In the genomic region with DNA sequence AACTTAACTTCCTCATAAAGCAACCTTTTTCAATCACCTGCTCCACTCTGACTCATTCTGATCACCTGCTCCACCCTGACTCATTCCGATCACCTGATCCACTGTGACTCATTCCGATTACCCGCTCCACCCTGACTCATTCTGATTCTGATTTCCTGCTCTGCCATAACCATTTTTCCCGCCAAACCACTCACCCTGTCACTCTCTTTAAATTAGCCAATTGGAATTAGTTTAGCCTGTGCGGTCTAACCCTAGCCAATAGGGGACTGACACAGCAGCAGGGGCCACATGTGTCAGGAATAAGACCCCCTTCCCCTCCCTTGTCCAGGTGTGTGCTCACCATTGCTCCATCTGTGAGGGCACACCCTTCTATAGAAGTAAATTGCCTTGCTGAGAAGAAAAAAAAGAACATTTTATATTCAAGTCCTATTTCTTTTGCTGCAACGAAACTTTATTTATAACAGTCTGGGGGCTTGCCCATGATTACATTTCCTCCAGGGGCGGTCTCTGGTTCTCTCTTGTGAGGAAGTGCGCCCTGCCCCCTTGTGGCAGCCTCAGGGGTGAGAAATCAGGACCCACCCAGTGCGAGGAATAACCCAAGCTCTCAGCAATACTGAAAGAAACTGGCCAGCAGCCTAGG, we compare ENCODE assay signal across 10 cellular contexts. TPM values are rescaled to one million over a fixed set of nuclear protein-coding genes. Genes with fewer than 3 reads are reported as not detected.
DNase-seq lines count a peak whose midpoint lies in the region; ATAC-seq and TF ChIP-seq lines count a peak whose summit lies in the region.
"Not testable (repeated sequence)": the region's sequence is repeated elsewhere in the genome, so short reads cannot be mapped to it uniquely, and the experiment has no call there.
"Had no signal": no experiment of that assay in that cellular context is flagged by ENCODE, and none has a peak within 500 bp of the region (broad histone marks: within the 10 kb centered on the region; RNA-seq: fewer than 3 reads in every experiment).

No MANE protein-coding gene starts in this region.

- RAD21 ChIA-PET in HCT116 (lab: Charles Lee; ENCODE audit: low non-redundant PET in 1 of 2, low total read pairs in 2 of 2, uncharacterized antibody in 2 of 2, unreplicated experiment in 2 of 2): not testable (repeated sequence)

- peak in 2 of 3 experiments; percentile 28 to 44; a peak in 3 of 6 replicates for TF ChIP-seq CTCF in HCT116 (IDR thresholded peaks at IDR 0.05 in 2 of 3, conservative IDR thresholded peaks at IDR 0.05 in 1 of 3; ENCODE audit: borderline replicate concordance in 1 of 3, insufficient read depth in 1 of 3, low read depth in 2 of 3, low read length in 2 of 3)

- H3K4me3 Mint-ChIP-seq in stimulated activated effector memory CD8-positive, alpha-beta T cell treated with anti-CD3 and anti-CD28 coated beads, Interleukin-12 subunit alpha, Interleukin-12 subunit beta, amount 100 ng/mL, for 72 hours: not testable (repeated sequence)

- ATAC-seq in HCT116: peak; percentile 83
- peak; percentile 76 for ATAC-seq in stimulated activated effector memory CD8-positive, alpha-beta T cell treated with anti-CD3 and anti-CD28 coated beads, Interleukin-12 subunit alpha, Interleukin-12 subunit beta, amount 100 ng/mL, for 72 hours

- not testable (repeated sequence) for H3K79me2 ChIP-seq in HCT116 (ENCODE audit: insufficient read depth, low read length)

- H3K27ac ChIP-seq in HCT116 (ENCODE audit: low read depth, low read length): 0 out of 2 replicates have a peak overlapping the region, but pooled peaks have one; percentile 6
- H3K27ac ChIP-seq in epithelial cell of prostate: peak overlapping the region; percentile 95

- peaks cover 13% of the 10 kb centered on the region for H3K9me3 Mint-ChIP-seq in stimulated activated effector memory CD8-positive, alpha-beta T cell treated with anti-CD3 and anti-CD28 coated beads, Interleukin-12 subunit alpha, Interleukin-12 subunit beta, amount 100 ng/mL, for 72 hours

- not testable (repeated sequence) for H3K27me3 ChIP-seq in HCT116 (ENCODE audit: insufficient read depth, low read length); adipocyte (replicated peaks; ENCODE audit: control insufficient read depth, insufficient read depth, low read length)

- TF ChIP-seq POLR2A in HCT116 (IDR thresholded peaks at IDR 0.05; ENCODE audit: borderline replicate concordance, extremely low read depth, insufficient read depth, insufficient read length): not testable (repeated sequence)

- intact Hi-C loops in HCT116 (cut with micrococcal nuclease): not testable (repeated sequence)

- not testable (repeated sequence) for TF ChIP-seq RAD21 in HCT116 (IDR thresholded peaks at IDR 0.05; ENCODE audit: low read depth)

- H3K4me1 Mint-ChIP-seq in stimulated activated effector memory CD8-positive, alpha-beta T cell treated with anti-CD3 and anti-CD28 coated beads, Interleukin-12 subunit alpha, Interleukin-12 subunit beta, amount 100 ng/mL, for 72 hours: peaks cover 20% of the 10 kb centered on the region

- peaks cover 0 to 16% of the 10 kb centered on the region in 2 experiments; a peak in 2 of 4 replicates for H3K4me1 ChIP-seq in HCT116 (ENCODE audit: control insufficient read depth in 1 of 2, insufficient read depth in 2 of 2, low read length in 2 of 2)
- H3K4me1 ChIP-seq in adipocyte (ENCODE audit: control insufficient read depth, insufficient read depth, low read length): peaks cover 27% of the 10 kb centered on the region

- H3K36me3 Mint-ChIP-seq in stimulated activated effector memory CD8-positive, alpha-beta T cell treated with anti-CD3 and anti-CD28 coated beads, Interleukin-12 subunit alpha, Interleukin-12 subunit beta, amount 100 ng/mL, for 72 hours: not testable (repeated sequence)

- H3K9me3 ChIP-seq in HCT116 (ENCODE audit: control insufficient read depth in 1 of 2, insufficient read depth in 1 of 2, low read depth in 1 of 2, low read length in 2 of 2) (peaks cover 7 to 22% of the 10 kb centered on the region in 2 experiments; a peak in 2 of 4 replicates), adipocyte (ENCODE audit: control insufficient read depth, low read length) (peaks cover 16% of the 10 kb centered on the region)

- in situ Hi-C loops in Caki2 (cut with HindIII; ENCODE audit: low pct_unique_long_range_greater_than_20kb, low sequenced_read_pairs): not testable (repeated sequence)

- H2AFZ ChIP-seq in HCT116 (ENCODE audit: low read depth, low read length, poor library complexity, severe bottlenecking): not testable (repeated sequence)

- DNase-seq in Caki2 (ENCODE audit: low read depth): peak; percentile 88
- peak; percentile 82 for DNase-seq in HCT116 (ENCODE audit: low read depth, low spot score)
- DNase-seq in NCI-H69 (lab: John Stamatoyannopoulos, UW): peak; percentile 11
- peak; percentile 60 for DNase-seq in activated CD4-positive, alpha-beta T cell treated with anti-CD3 and anti-CD28 coated beads for 48 hours
- DNase-seq in adipocyte (ENCODE audit: low read depth): not testable (repeated sequence)
- DNase-seq in epithelial cell of prostate (ENCODE audit: low read depth, low spot score): peak; percentile 76
- peak; percentile 50 for DNase-seq in mucosa of gallbladder (ENCODE audit: low spot score)
- DNase-seq in stimulated activated effector memory CD8-positive, alpha-beta T cell treated with anti-CD3 and anti-CD28 coated beads, Interleukin-12 subunit alpha, Interleukin-12 subunit beta, amount 100 ng/mL, for 72 hours (ENCODE audit: low spot score in 2 of 2): peak in 1 of 2 donors; percentile 64

- H3K9me2 ChIP-seq in HCT116 (ENCODE audit: insufficient read depth): not testable (repeated sequence)

- BruUV-seq in HCT116 (replicated peaks; lab: Mats Ljungman, UMichigan): not testable (repeated sequence)

- not testable (repeated sequence) for H3K36me3 ChIP-seq in HCT116 (ENCODE audit: control insufficient read depth in 1 of 2, insufficient read depth in 2 of 2, low read length in 2 of 2); adipocyte (ENCODE audit: control insufficient read depth, insufficient read depth, low read length, severe bottlenecking)

- not testable (repeated sequence) for H3K9ac ChIP-seq in HCT116 (ENCODE audit: low read length); adipocyte (ENCODE audit: low read length)

- H4K20me1 ChIP-seq in HCT116 (ENCODE audit: insufficient read depth): not testable (repeated sequence)

- CTCF ChIA-PET in HCT116 (lab: Charles Lee): not testable (repeated sequence)

- H3K4me2 ChIP-seq in HCT116 (ENCODE audit: low read length): 0 out of 2 replicates have a peak overlapping the region, but pooled peaks have one; percentile 18

- peak overlapping the region; percentile 32 for H3K27ac Mint-ChIP-seq in stimulated activated effector memory CD8-positive, alpha-beta T cell treated with anti-CD3 and anti-CD28 coated beads, Interleukin-12 subunit alpha, Interleukin-12 subunit beta, amount 100 ng/mL, for 72 hours

- POLR2A ChIA-PET in HCT116 (lab: Charles Lee): not testable (repeated sequence)

- peak overlapping the region in 1 of 2 experiments; percentile 10; a peak in 1 of 4 replicates for H3K4me3 ChIP-seq in HCT116 (replicated peaks in 1 of 2; ENCODE audit: low read depth in 1 of 2, low read length in 2 of 2)
- peak overlapping the region; percentile 24 for H3K4me3 ChIP-seq in adipocyte (ENCODE audit: low read length)

TF ChIP-seq in HCT116, 20 proteins besides CTCF, POLR2A, EP300 and RAD21:
- TF ChIP-seq CBX3 (IDR thresholded peaks at IDR 0.05; ENCODE audit: low read depth): peak; percentile 92
- TF ChIP-seq SRF (IDR thresholded peaks at IDR 0.05; ENCODE audit: low read depth): peak; percentile 59
- peak; percentile 91 for TF ChIP-seq FOSL1 (IDR thresholded peaks at IDR 0.05; ENCODE audit: low read depth)
- peak; percentile 57 for TF ChIP-seq MAX (IDR thresholded peaks at IDR 0.05)
- 0 out of 2 replicates have a peak, but pooled peaks have one; percentile 21 for TF ChIP-seq CEBPB (IDR thresholded peaks at IDR 0.05; ENCODE audit: low read depth)
- TF ChIP-seq SP1 (IDR thresholded peaks at IDR 0.05; ENCODE audit: low read depth): peak; percentile 41
- peak; percentile 86 for TF ChIP-seq JUND (IDR thresholded peaks at IDR 0.05)

RNA-seq across cellular contexts. Expression of gene KBTBD12, which starts 24.3 kb away (rescaled TPM):
- not detected in 2 replicates for total RNA-seq in Caki2 (2014; rRNA removed; shearing (Covaris generic); ENCODE audit: low replicate concordance)
- not detected for total RNA-seq in HCT116 (2021; ENCODE audit: unreplicated experiment)
- not detected in 2 replicates for polyA plus RNA-seq in HCT116 (2012)
- 2.1 TPM for total RNA-seq in mucosa of gallbladder
- total RNA-seq: glomerular endothelial cell; natural killer cell treated with Interleukin-12 subunit alpha and Interleukin-12 subunit beta and Interleukin-15 and Interleukin-18, amount 100 ng/mL, for 72 hours had no signal
